9 cellular contexts compared by ENCODE assay signal in the genomic region with DNA sequence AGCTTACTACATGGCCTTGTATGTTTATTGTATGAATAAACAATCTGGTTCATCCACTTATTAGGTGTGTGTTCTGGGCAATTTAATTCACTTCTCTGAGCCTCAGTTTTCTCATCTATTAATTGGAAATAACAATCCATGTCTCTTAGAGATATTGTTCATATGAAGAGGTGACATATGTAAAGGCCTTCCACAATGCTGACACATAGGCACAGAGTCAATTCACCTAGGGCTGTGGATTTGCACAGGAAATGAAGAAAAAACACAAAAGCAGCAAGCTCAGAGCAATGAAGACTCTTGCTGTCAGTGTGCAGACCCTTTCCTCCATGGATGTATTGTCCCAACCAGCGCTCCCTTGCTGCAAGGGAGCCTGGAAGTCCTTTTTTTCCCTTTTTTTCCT.
"Had no signal": no experiment of that assay in that cellular context is flagged by ENCODE, and none has a peak within 500 bp of the region (broad histone marks: within the 10 kb centered on the region; RNA-seq: fewer than 3 reads in every experiment).

No MANE protein-coding gene starts in this region.

- H3K36me3 ChIP-seq: uterus had no signal

- H3K4me1 ChIP-seq: uterus had no signal

- H3K27ac ChIP-seq: hepatocyte, uterus had no signal

- H3K79me2 ChIP-seq: hepatocyte had no signal

- H2AFZ ChIP-seq: hepatocyte had no signal

- H3K4me3 ChIP-seq: hepatocyte, uterus had no signal

- H3K9me3 ChIP-seq: uterus had no signal

- DNase-seq: activated CD4-positive, alpha-beta T cell treated with anti-CD3 and anti-CD28 coated beads, Interleukin-2, amount 10 ng/mL, durations not matched to agents 7 days and 5 days; activated CD4-positive, CD25-positive, alpha-beta regulatory T cell; activated T-cell treated with anti-CD3 and anti-CD28 coated beads for 4 hours; cerebellar nuclear complex; retina; small intestine; T-helper 17 cell; uterus had no signal

- H3K27me3 ChIP-seq: hepatocyte, uterus had no signal

- ATAC-seq: T-helper 17 cell had no signal

- H3K4me2 ChIP-seq: hepatocyte had no signal
